24 cellular contexts compared by ENCODE assay signal in the genomic region with DNA sequence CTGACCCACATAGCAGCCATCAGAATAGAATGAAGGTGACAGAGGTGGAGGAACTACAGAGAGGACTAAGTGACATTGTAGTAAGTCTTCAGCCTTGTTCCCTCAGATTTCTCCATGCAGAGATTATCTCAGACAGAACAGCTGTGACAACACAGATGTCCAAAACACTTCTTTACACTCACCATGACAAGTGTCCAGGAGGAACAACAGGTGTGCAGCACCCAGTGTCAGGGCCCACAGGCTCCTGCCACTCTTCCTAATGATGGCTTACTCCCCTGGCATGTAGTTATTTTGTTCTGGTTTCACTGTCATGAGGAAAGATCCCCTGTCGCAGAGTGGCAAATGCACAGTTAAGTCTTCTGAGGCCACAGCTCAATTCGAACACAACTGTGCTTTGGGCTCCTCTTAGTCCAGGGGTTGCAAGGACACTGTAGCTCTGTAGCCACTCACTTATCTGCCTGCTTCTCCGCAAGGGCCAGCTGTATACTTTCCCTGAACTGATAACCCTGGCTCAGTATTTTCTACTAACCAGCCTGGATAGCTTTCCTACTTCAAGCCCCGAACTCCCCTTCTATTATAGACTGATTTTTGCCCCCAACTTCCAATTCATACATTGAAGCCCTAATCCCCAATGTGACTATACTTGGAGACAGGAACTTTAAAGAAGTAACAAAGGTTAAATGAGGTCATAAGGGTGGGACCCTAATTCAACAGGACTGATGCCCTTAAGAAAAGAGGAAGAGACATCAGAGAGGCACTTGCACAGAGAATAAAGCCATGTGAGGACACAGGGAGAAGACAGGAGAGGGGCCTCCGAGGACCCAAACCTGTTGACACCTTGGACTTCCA. TPM values are rescaled to one million over a fixed set of nuclear protein-coding genes. Genes with fewer than 3 reads are reported as not detected.
DNase-seq lines count a peak whose midpoint lies in the region; ATAC-seq and TF ChIP-seq lines count a peak whose summit lies in the region.
"Had no signal": no experiment of that assay in that cellular context is flagged by ENCODE, and none has a peak within 500 bp of the region (broad histone marks: within the 10 kb centered on the region; RNA-seq: fewer than 3 reads in every experiment).

No MANE protein-coding gene starts in this region.

- no peak overlapping the region for H3K27ac ChIP-seq in spleen
- H3K27ac ChIP-seq: psoas muscle, skin epidermis had no signal

- intact Hi-C loops in spleen (cut with DNase I; ENCODE audit: low total_unique reads), result no loop called here

- TF ChIP-seq CTCF in spleen (IDR thresholded peaks at IDR 0.05 in 8 of 11, conservative IDR thresholded peaks at IDR 0.05 in 3 of 11), result no peak

- H3K9me3 ChIP-seq in spleen, result no peaks in the 10 kb centered on the region
- H3K9me3 ChIP-seq: HAP-1, psoas muscle had no signal

- no peak for TF ChIP-seq POLR2A in spleen (IDR thresholded peaks at IDR 0.05)

- DNase-seq in KBM-7, result peak; percentile 59
- peak; percentile 62 for DNase-seq in MV-4-11 (lab: John Stamatoyannopoulos, UW)
- peak; percentile 65 for DNase-seq in SKM-1 (lab: John Stamatoyannopoulos, UW; ENCODE audit: unreplicated experiment)
- peak; percentile 95 for DNase-seq in myocyte (ENCODE audit: low read depth)
- DNase-seq in AG08396 (ENCODE audit: low spot score), result no peak
- DNase-seq in spleen, result no peak
- no peak for DNase-seq in HCEC 1CT
- DNase-seq: activated CD4-positive, alpha-beta T cell treated with anti-CD3 and anti-CD28 coated beads for 1 hour; activated CD8-positive, alpha-beta T cell treated with anti-CD3 and anti-CD28 coated beads for 36 hours; activated effector memory CD4-positive, alpha-beta T cell treated with anti-CD3 and anti-CD28 coated beads, Interleukin-2, amount 50 U/mL, for 16 hours; CD4-positive, CD25-positive, alpha-beta regulatory T cell; EL; NCI-H1694; NCI-H2171 treated with DMSO at 0.1 percent for 48 hours; NCI-H774; psoas muscle; stimulated activated CD4-positive, alpha-beta T cell treated with anti-CD3 and anti-CD28 coated beads, Interleukin-1b, Interleukin-23, amount 100 ng/mL, for 48 hours had no signal

- in situ Hi-C loops in KBM-7 (cut with MboI; ENCODE audit: low pct_unique_long_range_greater_than_20kb, low sequenced_read_pairs), result no loop called here

- no peak for ATAC-seq in HG02884 (IDR thresholded peaks at IDR 0.05; ENCODE audit: unreplicated experiment)
- ATAC-seq: activated CD8-positive, alpha-beta T cell treated with anti-CD3 and anti-CD28 coated beads for 36 hours; psoas muscle; SK-N-SH treated with all-trans-retinoic acid at 6 μM for 48 hours had no signal

- no peaks in the 10 kb centered on the region for H3K36me3 ChIP-seq in spleen
- H3K36me3 ChIP-seq: HAP-1 had no signal

- H3K4me1 ChIP-seq in spleen, result peaks cover 0 to 4% (median 3%) of the 10 kb centered on the region in 6 donors
- H3K4me1 ChIP-seq: psoas muscle had no signal

- H3K27me3 ChIP-seq in spleen (replicated peaks in 1 of 7), result no peaks in the 10 kb centered on the region

- 79 to 90% (median 83%) methylated on average over 5 of the region's 5 CpGs for WGBS in spleen, 5 donors

- H3K4me3 ChIP-seq in spleen, result no peak overlapping the region
- H3K4me3 ChIP-seq: HAP-1, lung, psoas muscle, skin epidermis had no signal

RNA-seq across cellular contexts. Expression of a gene that starts 11.2 kb away (rescaled TPM):
- total RNA-seq in myocyte (55.0 and 90.7 TPM in 2 replicates), spleen (under 1 TPM in 3 of 7 donors, not detected in 4; 0.27 to 0.52 (median 0.41) TPM)
- polyA plus RNA-seq in myocyte (2012), result 2.5 TPM
- under 1 TPM; 0.26 to 0.63 (median 0.33) TPM for polyA plus RNA-seq in spleen
- total RNA-seq: activated CD8-positive, alpha-beta T cell treated with anti-CD3 and anti-CD28 coated beads for 36 hours; CD4-positive, CD25-positive, alpha-beta regulatory T cell had no signal

RNA-seq across cellular contexts. Expression of a gene that starts 23.3 kb away (rescaled TPM):
- total RNA-seq in myocyte (not detected in 2 replicates), spleen (10 to 100 TPM in 2 of 7 donors, 1 to 10 TPM in 5; 5.2 to 17.7 (median 7.3) TPM)
- polyA plus RNA-seq in myocyte (2012), result 0.34 TPM
- 1 to 10 TPM; 2.2 to 2.9 (median 2.3) TPM for polyA plus RNA-seq in spleen
- total RNA-seq: CD4-positive, CD25-positive, alpha-beta regulatory T cell; chondrocyte; M059J; psoas muscle had no signal

Comparison
In these comparisons a context has a peak if more than half of its experiments do, and no peak if none do; other contexts are left out.
1. DNase-seq: peak in KBM-7 (single experiment), MV-4-11 (single experiment), SKM-1 (single experiment) and myocyte (single experiment); none in AG08396 (single experiment), spleen (single experiment) and HCEC 1CT (single experiment).
2. RNA of a gene that starts 11.2 kb away (total RNA-seq): 55.0 to 90.7 TPM in myocyte; 0.27 to 0.52 TPM in spleen; every median in the first group is over 10 times any median in the second.